ENCODE assay signal across 20 cellular contexts in genomic region chr17:72536788-72537187, GRCh38.
DNase-seq lines count a peak whose midpoint lies in the region; ATAC-seq, FAIRE-seq and TF ChIP-seq lines count a peak whose summit lies in the region.
"Had no signal": no experiment of that assay in that cellular context is flagged by ENCODE, and none has a peak within 500 bp of the region (broad histone marks: within the 10 kb centered on the region; RNA-seq: fewer than 3 reads in every experiment).

No MANE protein-coding gene starts in this region.

- H3K4me3 ChIP-seq in SK-N-SH (ENCODE audit: low read depth in 2 of 2, low read length in 1 of 2) = no peak overlapping the region
- H3K4me3 ChIP-seq in K562 = no peak overlapping the region
- H3K4me3 ChIP-seq in neural progenitor cell = no peak overlapping the region
- H3K4me3 ChIP-seq in heart left ventricle = no peak overlapping the region
- H3K4me3 ChIP-seq: GM23248 had no signal

- no peaks in the 10 kb centered on the region for H4K20me1 ChIP-seq in SK-N-SH (ENCODE audit: insufficient read depth)
- peaks cover 4% of the 10 kb centered on the region; the same call in 1 of the 2 replicates for H4K20me1 ChIP-seq in K562 (replicated peaks; ENCODE audit: control insufficient read depth, insufficient read depth, low read length)
- no peaks in the 10 kb centered on the region for H4K20me1 ChIP-seq in neural progenitor cell (ENCODE audit: low read depth)

- H3K4me2 ChIP-seq in SK-N-SH (no peak overlapping the region), K562 (ENCODE audit: insufficient read depth, low read length) (no peak overlapping the region), neural progenitor cell (no peak overlapping the region)

- H3K9me2 ChIP-seq in SK-N-SH = no peaks in the 10 kb centered on the region

- WGBS in SK-N-SH (ENCODE audit: low lambda C conversion rate) = 98% methylated on average over 9 of the region's 9 CpGs
- 6% methylated on average over 9 of the region's 9 CpGs for WGBS in K562 (ENCODE audit: insufficient coverage, low coverage, missing lambda C conversion rate)
- WGBS in heart left ventricle, 4 donors = 74 to 86% (median 82%) methylated on average over 8 to 9 of the region's 9 CpGs

- H3K4me1 ChIP-seq in SK-N-SH (ENCODE audit: control insufficient read depth in 1 of 2, insufficient read depth in 2 of 2, low read depth in 1 of 2, low read length in 1 of 2) (peaks cover 9 to 14% of the 10 kb centered on the region in 2 experiments), K562 (replicated peaks in 1 of 2; ENCODE audit: control insufficient read depth in 2 of 2, insufficient read depth in 2 of 2, low read length in 2 of 2) (peaks cover 0 to 7% of the 10 kb centered on the region in 2 experiments; a peak in 1 of 5 replicates), neural progenitor cell (peaks cover 27% of the 10 kb centered on the region), heart left ventricle (peaks cover 0 to 10% (median 3%) of the 10 kb centered on the region in 12 donors)

- no TSS peak for BruUV-seq in K562 (replicated peaks; lab: Mats Ljungman, UMichigan)

- H3K27me3 ChIP-seq in SK-N-SH (ENCODE audit: insufficient read depth) = no peaks in the 10 kb centered on the region
- H3K27me3 ChIP-seq in K562 (ENCODE audit: control insufficient read depth in 2 of 2, insufficient read depth in 2 of 2, low read length in 2 of 2) = peaks cover 4 to 28% of the 10 kb centered on the region in 2 experiments; a peak in 3 of 5 replicates
- H3K27me3 ChIP-seq in neural progenitor cell = no peaks in the 10 kb centered on the region
- peaks cover 0 to 8% (median 0%) of the 10 kb centered on the region in 9 donors for H3K27me3 ChIP-seq in heart left ventricle

- in situ Hi-C loops in K562 (cut with MboI) = loop anchor here (10.0 kb wide), 1 partner anchor 1902 kb away; no protein-coding TSS in a partner anchor

- TF ChIP-seq CTCF in SK-N-SH (IDR thresholded peaks at IDR 0.05) = no peak
- TF ChIP-seq CTCF in K562 (IDR thresholded peaks at IDR 0.05 in 2 of 3, conservative IDR thresholded peaks at IDR 0.05 in 1 of 3; ENCODE audit: insufficient read depth in 2 of 3, low read depth in 1 of 3, low read length in 3 of 3) = no peak
- TF ChIP-seq CTCF in neural progenitor cell (IDR thresholded peaks at IDR 0.05) = no peak
- no peak for TF ChIP-seq CTCF in heart left ventricle (IDR thresholded peaks at IDR 0.05)

- no peaks in the 10 kb centered on the region for H3K36me3 Mint-ChIP-seq in neural progenitor cell
- H3K36me3 Mint-ChIP-seq: CD14-positive monocyte; CD8-positive, alpha-beta T cell had no signal

- DNase-seq in SK-N-SH = no peak
- no peak for DNase-seq in K562 (ENCODE audit: extremely low read depth in 1 of 4, low spot score in 3 of 4)
- DNase-seq in neural progenitor cell (ENCODE audit: low spot score) = no peak
- DNase-seq in urothelium cell line (ENCODE audit: low spot score) = no peak
- DNase-seq in heart left ventricle = no peak
- no peak for DNase-seq in islet precursor cell
- no peak for DNase-seq in UCSD-AML1 (lab: John Stamatoyannopoulos, UW; ENCODE audit: unreplicated experiment)
- DNase-seq: CD8-positive, alpha-beta T cell; COR-L47; DMS153; DMS79 treated with DMSO at 0.1 percent for 48 hours; EL; GM23248 had no signal

- H3K9me1 ChIP-seq in K562 (ENCODE audit: control insufficient read depth, insufficient read depth, low read length) = no peaks in the 10 kb centered on the region

- no peak for TF ChIP-seq POLR2A in K562 (conservative IDR thresholded peaks at IDR 0.05)
- TF ChIP-seq POLR2A in heart left ventricle (IDR thresholded peaks at IDR 0.05) = no peak

- no peak for FAIRE-seq in K562 (lab: Jason Lieb, UNC)
- FAIRE-seq in urothelium cell line (lab: Jason Lieb, UNC) = peak; percentile 55
- FAIRE-seq: D721Med, G401.6, H54 had no signal

- H3K9me3 Mint-ChIP-seq in neural progenitor cell = peaks cover 13% of the 10 kb centered on the region
- H3K9me3 Mint-ChIP-seq: CD8-positive, alpha-beta T cell had no signal

- no peaks in the 10 kb centered on the region for H3K36me3 ChIP-seq in SK-N-SH (replicated peaks in 1 of 2; ENCODE audit: control insufficient read depth in 1 of 2, insufficient read depth in 2 of 2, low read length in 1 of 2)
- H3K36me3 ChIP-seq in K562 (ENCODE audit: control insufficient read depth, insufficient read depth, low read length) = no peaks in the 10 kb centered on the region
- no peaks in the 10 kb centered on the region for H3K36me3 ChIP-seq in neural progenitor cell
- H3K36me3 ChIP-seq in heart left ventricle = no peaks in the 10 kb centered on the region

- TF ChIP-seq EP300 in SK-N-SH (IDR thresholded peaks at IDR 0.05; ENCODE audit: borderline replicate concordance in 1 of 2, low read depth in 1 of 2, low read length in 1 of 2) = no peak
- TF ChIP-seq EP300 in K562 (IDR thresholded peaks at IDR 0.05; ENCODE audit: low read length) = no peak

- POLR2A ChIA-PET in SK-N-SH (lab: Yijun Ruan, JAX) = no interaction called here
- POLR2A ChIA-PET in K562 (lab: Yijun Ruan, JAX) = no interaction called here

- peaks cover 15% of the 10 kb centered on the region for H3K79me2 ChIP-seq in SK-N-SH (ENCODE audit: insufficient read depth)
- no peaks in the 10 kb centered on the region for H3K79me2 ChIP-seq in K562 (ENCODE audit: control insufficient read depth, insufficient read depth, low read length)
- no peaks in the 10 kb centered on the region for H3K79me2 ChIP-seq in neural progenitor cell (ENCODE audit: low read depth)

- H3K9me3 ChIP-seq in SK-N-SH (no peaks in the 10 kb centered on the region), K562 (replicated peaks; ENCODE audit: control insufficient read depth, insufficient read depth, low read depth, low read length) (no peaks in the 10 kb centered on the region), neural progenitor cell (ENCODE audit: low read depth) (no peaks in the 10 kb centered on the region), heart left ventricle (peaks cover 0 to 8% (median 0%) of the 10 kb centered on the region in 12 donors)

- ATAC-seq in SK-N-SH treated with all-trans-retinoic acid at 6 μM for 48 hours (no peak), K562 (no peak), heart left ventricle (no peak)
- ATAC-seq: CD8-positive, alpha-beta T cell; HCT116 had no signal

- no peaks in the 10 kb centered on the region for H3K27me3 Mint-ChIP-seq in neural progenitor cell (ENCODE audit: insufficient read depth, low read depth)

- no peak for TF ChIP-seq RAD21 in SK-N-SH (IDR thresholded peaks at IDR 0.05; ENCODE audit: low read length)
- no peak for TF ChIP-seq RAD21 in K562 (CRISPR knock-in tag; conservative IDR thresholded peaks at IDR 0.05 in 1 of 2, IDR thresholded peaks at IDR 0.05 in 1 of 2)

- H2AFZ ChIP-seq in SK-N-SH (ENCODE audit: low read depth) = no peak overlapping the region
- H2AFZ ChIP-seq in K562 (ENCODE audit: low read depth, low read length) = no peak overlapping the region
- no peak overlapping the region for H2AFZ ChIP-seq in neural progenitor cell (replicated peaks)
- H2AFZ ChIP-seq: GM23248 had no signal

- intact Hi-C loops in K562 (cut with micrococcal nuclease) = no loop called here
- intact Hi-C loops in heart left ventricle (cut with DNase I) = loop anchor here in 4 of 10 donors (5.0 to 10.0 kb wide), 6 partner anchors 414 to 1899 kb away; partner anchors contain the start of gene SOX9 (in 1 of the 4)

- H3K27ac ChIP-seq in SK-N-SH (ENCODE audit: low read depth in 2 of 2, low read length in 1 of 2) = no peak overlapping the region
- H3K27ac ChIP-seq in K562 (ENCODE audit: extremely low read depth, low read depth, low read length) = no peak overlapping the region
- no peak overlapping the region for H3K27ac ChIP-seq in neural progenitor cell
- H3K27ac ChIP-seq in heart left ventricle = no peak overlapping the region
- H3K27ac ChIP-seq: 22Rv1, GM23248 had no signal

- H3K27ac Mint-ChIP-seq in neural progenitor cell = peak overlapping the region; percentile 25
- H3K27ac Mint-ChIP-seq: CD14-positive monocyte; CD8-positive, alpha-beta T cell had no signal

- H3K9ac ChIP-seq in SK-N-SH (no peak overlapping the region), K562 (ENCODE audit: insufficient read depth in 1 of 2, low read depth in 2 of 2, low read length in 2 of 2) (no peak overlapping the region), neural progenitor cell (no peak overlapping the region)
- H3K9ac ChIP-seq: GM23248 had no signal

- peaks cover 37% of the 10 kb centered on the region for H3K4me1 Mint-ChIP-seq in neural progenitor cell

- H3F3A ChIP-seq in SK-N-SH (replicated peaks; ENCODE audit: insufficient read depth) (peaks cover 6% of the 10 kb centered on the region), neural progenitor cell (ENCODE audit: low read depth) (peaks cover 24% of the 10 kb centered on the region)

- H3K4me3 Mint-ChIP-seq in neural progenitor cell = no peak overlapping the region
- H3K4me3 Mint-ChIP-seq: CD14-positive monocyte; CD8-positive, alpha-beta T cell had no signal

- CTCF ChIA-PET in SK-N-SH (lab: Yijun Ruan, JAX) = interaction anchor here (0.6 to 4.8 kb wide), 4 partner anchors 10 to 1770 kb away, joined by 3 to 56 read pairs (median 3); no protein-coding TSS in a partner anchor
- CTCF ChIA-PET in K562 (lab: Yijun Ruan, JAX; ENCODE audit: low intra/inter-chr PET ratio) = no interaction called here

TF ChIP-seq in SK-N-SH, 30 proteins besides CTCF, POLR2A, EP300 and RAD21 (continues in another document):
- TF ChIP-seq NRF1 (IDR thresholded peaks at IDR 0.05; ENCODE audit: low read depth, low read length) = no peak

TF ChIP-seq in SK-N-SH treated with all-trans-retinoic acid at 6 μM for 48 hours, 23 proteins besides CTCF, POLR2A, EP300 and RAD21:
- TF ChIP-seq ISL1 (CRISPR knock-in tag; IDR thresholded peaks at IDR 0.05) (no peak), CSDC2 (CRISPR knock-in tag; IDR thresholded peaks at IDR 0.05) (no peak), ESRRG (CRISPR knock-in tag; IDR thresholded peaks at IDR 0.05) (no peak)

TF ChIP-seq in K562, 482 proteins besides CTCF, POLR2A, EP300 and RAD21:
- TF ChIP-seq ZC3H4 (CRISPR knock-in tag; IDR thresholded peaks at IDR 0.05; ENCODE audit: borderline replicate concordance) (no peak), TEAD2 (tag; IDR thresholded peaks at IDR 0.05) (no peak), YY1 (IDR thresholded peaks at IDR 0.05; ENCODE audit: borderline replicate concordance in 1 of 3, control insufficient read depth in 1 of 3, extremely low read depth in 1 of 3, insufficient read depth in 3 of 3, insufficient read length in 1 of 3, insufficient replicate concordance in 2 of 3, low read depth in 1 of 3, low read length in 2 of 3) (no peak), BCL6 (CRISPR knock-in tag; IDR thresholded peaks at IDR 0.05) (no peak), PKNOX1 (IDR thresholded peaks at IDR 0.05) (peak; percentile 41)
